1 cellular context compared by ENCODE assay signal in genomic region chr14:59278111-59278510, GRCh38.
TF ChIP-seq lines count a peak whose summit lies in the region.

No MANE protein-coding gene starts in this region.

TF ChIP-seq in SK-N-SH, 30 proteins besides CTCF, POLR2A, EP300 and RAD21 (continued from another document):
- TF ChIP-seq RXRA (IDR thresholded peaks at IDR 0.05; ENCODE audit: borderline replicate concordance, low read depth) = peak; percentile 84; the same call in 1 of the 2 replicates
- peak; percentile 73; the same call in 1 of the 2 replicates for TF ChIP-seq ZBTB33 (IDR thresholded peaks at IDR 0.05; ENCODE audit: borderline replicate concordance, low read depth)
- TF ChIP-seq NFIC (IDR thresholded peaks at IDR 0.05; ENCODE audit: borderline replicate concordance) = peak; percentile 78; the same call in 1 of the 2 replicates
- no peak for TF ChIP-seq FOXM1 (IDR thresholded peaks at IDR 0.05; ENCODE audit: low read depth)
- TF ChIP-seq IRF3 (IDR thresholded peaks at IDR 0.05; ENCODE audit: low read depth, low read length) = no peak
- TF ChIP-seq YY1 (IDR thresholded peaks at IDR 0.05; ENCODE audit: low read depth) = no peak
- no peak for TF ChIP-seq RFX5 (IDR thresholded peaks at IDR 0.05; ENCODE audit: low read length)
- no peak for TF ChIP-seq ELF1 (IDR thresholded peaks at IDR 0.05)
- no peak for TF ChIP-seq USF1 (IDR thresholded peaks at IDR 0.05; ENCODE audit: borderline replicate concordance, low read depth)
- TF ChIP-seq MAX (IDR thresholded peaks at IDR 0.05; ENCODE audit: low read depth) = peak; percentile 79
- TF ChIP-seq NRF1 (IDR thresholded peaks at IDR 0.05; ENCODE audit: low read depth, low read length) = no peak
- TF ChIP-seq SIN3A (IDR thresholded peaks at IDR 0.05; ENCODE audit: borderline replicate concordance, low read depth, low read length) = peak; percentile 41; the same call in 1 of the 2 replicates
- no peak for TF ChIP-seq CHD2 (IDR thresholded peaks at IDR 0.05; ENCODE audit: low read length, partially characterized antibody)
- TF ChIP-seq POLR2AphosphoS5 (IDR thresholded peaks at IDR 0.05; ENCODE audit: low read depth, low read length) = peak; percentile 41; the same call in 1 of the 2 replicates
- no peak for TF ChIP-seq RCOR1 (IDR thresholded peaks at IDR 0.05; ENCODE audit: low read length)
